In genomic region chr11:19275496-19275895, GRCh38 we compare ENCODE assay signal across 19 cellular contexts. TPM values are rescaled to one million over a fixed set of nuclear protein-coding genes. Genes with fewer than 3 reads are reported as not detected.
DNase-seq lines count a peak whose midpoint lies in the region; TF ChIP-seq lines count a peak whose summit lies in the region.
"Had no signal": no experiment of that assay in that cellular context is flagged by ENCODE, and none has a peak within 500 bp of the region (broad histone marks: within the 10 kb centered on the region; RNA-seq: fewer than 3 reads in every experiment).

No MANE protein-coding gene starts in this region.

- H3K18ac ChIP-seq in trophoblast cell (ENCODE audit: low read length), result no peak overlapping the region

- no peak overlapping the region for H4K8ac ChIP-seq in trophoblast cell (ENCODE audit: low read depth, low read length)

- TF ChIP-seq CTCF in dorsolateral prefrontal cortex (IDR thresholded peaks at IDR 0.05 in 54 of 56, conservative IDR thresholded peaks at IDR 0.05 in 2 of 56; ENCODE audit: low read depth in 1 of 56, partially characterized antibody in 56 of 56) (no peak), BE2C (IDR thresholded peaks at IDR 0.05; ENCODE audit: low read depth, low read length) (no peak)

- DNase-seq in EL (peak; percentile 18), M059J (ENCODE audit: low read depth) (peak; percentile 75), astrocyte of the hippocampus (ENCODE audit: low read depth, low spot score) (peak; percentile 30), trophoblast cell (peak in 1 of 2 donors; percentile 44), dorsolateral prefrontal cortex (no peak), ecto neural progenitor cell (ENCODE audit: low spot score) (no peak), BE2C (no peak)
- DNase-seq: activated CD4-positive, alpha-beta T cell treated with anti-CD3 and anti-CD28 coated beads, Interleukin-2, amount 50 U/mL, for 1 hour; activated CD8-positive, alpha-beta memory T cell treated with anti-CD3 and anti-CD28 coated beads, Interleukin-2, amount 10 ng/mL, durations not matched to agents 7 days and 5 days; activated naive CD4-positive, alpha-beta T cell treated with anti-CD3 and anti-CD28 coated beads, Interleukin-2, amount 10 ng/mL, durations not matched to agents 7 days and 5 days; activated T-cell treated with anti-CD3 and anti-CD28 coated beads, Interleukin-2, amount 50 U/mL, for 72 hours; caudate nucleus; CD8-positive, alpha-beta T cell; dermis blood vessel endothelial cell; GF-D8; NCI-H510A treated with DMSO at 0.1 percent for 48 hours; NK-92 treated with Interleukin-12 subunit alpha and Interleukin-12 subunit beta, amount 100 ng/mL, for 24 hours; SK-N-SH; stimulated activated naive CD8-positive, alpha-beta T cell treated with anti-CD3 and anti-CD28 coated beads, Interleukin-15, Interleukin-2, amounts not matched to agents 100 U/mL and 50 U/mL, for 24 hours had no signal

- no CpG with 5 or more reads among the region's 4 CpGs for WGBS in trophoblast cell (ENCODE audit: extremely low coverage, insufficient coverage, insufficient read length)

- no peak overlapping the region for H3K23ac ChIP-seq in trophoblast cell (ENCODE audit: low read length)

- no peak overlapping the region for H2AFZ ChIP-seq in trophoblast cell (ENCODE audit: insufficient read depth, low read length, poor library complexity)

- H3K79me1 ChIP-seq in trophoblast cell (ENCODE audit: low read length), result peaks cover 7% of the 10 kb centered on the region

- H3K14ac ChIP-seq in trophoblast cell (ENCODE audit: low read length), result no peak overlapping the region

- peak overlapping the region; percentile 31 for H4K91ac ChIP-seq in trophoblast cell (ENCODE audit: low read depth, low read length)

- H3K9ac ChIP-seq in trophoblast cell (ENCODE audit: low read length), result no peak overlapping the region
- H3K9ac ChIP-seq: SK-N-SH had no signal

- no peak overlapping the region for H4K12ac ChIP-seq in trophoblast cell (ENCODE audit: low read depth, low read length)

- no peak overlapping the region for H3K4me2 ChIP-seq in trophoblast cell (ENCODE audit: low read length)
- H3K4me2 ChIP-seq: SK-N-SH had no signal

- H3K4me3 ChIP-seq in trophoblast cell (ENCODE audit: low read depth, low read length) (no peak overlapping the region), dorsolateral prefrontal cortex (no peak overlapping the region), BE2C (ENCODE audit: low read depth, low read length) (no peak overlapping the region)

- peaks cover 2% of the 10 kb centered on the region for H3K9me3 ChIP-seq in trophoblast cell (ENCODE audit: insufficient read depth, low read depth, low read length)
- no peaks in the 10 kb centered on the region for H3K9me3 ChIP-seq in BE2C
- H3K9me3 ChIP-seq: SK-N-SH had no signal

- H3K4me1 ChIP-seq in trophoblast cell (ENCODE audit: control insufficient read depth in 1 of 2, insufficient read depth in 2 of 2, low read length in 2 of 2), result peaks cover 3 to 11% of the 10 kb centered on the region in 2 experiments
- no peaks in the 10 kb centered on the region for H3K4me1 ChIP-seq in BE2C

- H3K27me3 ChIP-seq in trophoblast cell (ENCODE audit: insufficient read depth, low read length) (no peaks in the 10 kb centered on the region), dorsolateral prefrontal cortex (no peaks in the 10 kb centered on the region), BE2C (no peaks in the 10 kb centered on the region)

- intact Hi-C loops in dorsolateral prefrontal cortex (cut with DNase I), result no loop called here

- H3K36me3 ChIP-seq in trophoblast cell (ENCODE audit: control insufficient read depth in 1 of 2, insufficient read depth in 2 of 2, low read length in 2 of 2) (no peaks in the 10 kb centered on the region), BE2C (no peaks in the 10 kb centered on the region)

- H2BK120ac ChIP-seq in trophoblast cell (ENCODE audit: insufficient read depth, low read length, poor library complexity), result no peak overlapping the region

- no peak overlapping the region for H2BK5ac ChIP-seq in trophoblast cell (ENCODE audit: low read depth, low read length, poor library complexity)

- H3K27ac ChIP-seq in trophoblast cell (ENCODE audit: low read depth, low read length), result no peak overlapping the region
- no peak overlapping the region for H3K27ac ChIP-seq in dorsolateral prefrontal cortex

- no peaks in the 10 kb centered on the region for H3K79me2 ChIP-seq in trophoblast cell (ENCODE audit: control insufficient read depth, insufficient read depth, low read length, poor library complexity)

- no peak overlapping the region for H2AK5ac ChIP-seq in trophoblast cell (ENCODE audit: low read length)

- H2BK12ac ChIP-seq in trophoblast cell (ENCODE audit: low read length), result no peak overlapping the region

- no peak overlapping the region for H3K4ac ChIP-seq in trophoblast cell (ENCODE audit: low read depth, low read length)

RNA-seq across cellular contexts. Expression of gene E2F8, which starts 34.8 kb away (rescaled TPM):
- total RNA-seq in M059J (2014; rRNA removed; shearing (Covaris generic)), result 3.9 and 8.5 TPM in 2 replicates
- 43.8 and 48.2 TPM in 2 replicates for polyA plus RNA-seq in trophoblast cell (2013)
- under 1 TPM in 5 of 120 experiments, not detected in 115; 0.14 to 0.71 (median 0.18) TPM for total RNA-seq in dorsolateral prefrontal cortex
- polyA plus RNA-seq in BE2C (2012; ENCODE audit: insufficient read depth, insufficient read length, low read depth), result 0.40 TPM

Comparison
In these comparisons a context has a peak if more than half of its experiments do, and no peak if none do; other contexts are left out.
1. DNase-seq: peak in EL (single experiment), M059J (single experiment) and astrocyte of the hippocampus (single experiment); none in dorsolateral prefrontal cortex (0 of 10), ecto neural progenitor cell (single experiment) and BE2C (single experiment).